In the genomic region with DNA sequence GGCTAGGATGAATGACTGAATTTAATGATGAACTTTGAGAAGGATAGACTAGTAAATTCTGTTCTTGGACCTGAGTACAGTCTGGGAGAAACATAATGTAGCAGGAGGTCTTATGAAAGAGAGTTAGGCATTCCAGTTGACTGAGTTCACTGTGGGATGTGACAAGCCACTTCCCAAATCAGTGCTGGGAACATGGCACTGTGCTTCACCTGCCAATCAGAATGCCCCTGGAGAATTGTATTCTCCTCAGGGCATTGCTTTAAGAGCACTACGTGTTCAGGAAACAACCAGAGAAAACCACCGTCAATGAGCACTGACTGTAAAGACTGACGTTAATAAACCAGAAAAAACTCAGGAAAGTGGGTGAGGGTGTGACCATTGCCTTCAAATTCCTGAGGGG, we compare ENCODE assay signal across 1 cellular context.
TF ChIP-seq lines count a peak whose summit lies in the region.

No MANE protein-coding gene starts in this region.

TF ChIP-seq in H1, 55 proteins besides CTCF, POLR2A, EP300 and RAD21:
- TF ChIP-seq FOSL1 (IDR thresholded peaks at IDR 0.05; ENCODE audit: insufficient read depth, low read depth, low read length) (no peak), POLR2AphosphoS5 (IDR thresholded peaks at IDR 0.05; ENCODE audit: low read depth, low read length) (no peak), RXRA (IDR thresholded peaks at IDR 0.05; ENCODE audit: insufficient read depth, low read depth, low read length) (no peak), CTBP2 (IDR thresholded peaks at IDR 0.05; ENCODE audit: borderline replicate concordance, insufficient read depth, insufficient read length, low read length) (no peak), JUND (IDR thresholded peaks at IDR 0.05; ENCODE audit: low read length) (no peak), KDM4A (IDR thresholded peaks at IDR 0.05; ENCODE audit: low read depth, low read length, severe bottlenecking) (no peak), TAF1 (IDR thresholded peaks at IDR 0.05; ENCODE audit: low read depth, low read length) (no peak), GTF2F1 (IDR thresholded peaks at IDR 0.05; ENCODE audit: borderline replicate concordance, low read depth, low read length) (no peak), CHD1 (IDR thresholded peaks at IDR 0.05; ENCODE audit: low read depth, low read length) (no peak), TCF12 (IDR thresholded peaks at IDR 0.05; ENCODE audit: low read depth, low read length) (no peak), TEAD4 (IDR thresholded peaks at IDR 0.05; ENCODE audit: low read depth, low read length) (no peak), SAP30 (IDR thresholded peaks at IDR 0.05; ENCODE audit: insufficient read depth, insufficient replicate concordance, low read length) (no peak), SIX5 (IDR thresholded peaks at IDR 0.05; ENCODE audit: low read depth, low read length) (no peak), SP2 (IDR thresholded peaks at IDR 0.05; ENCODE audit: low read length) (no peak), SRF (IDR thresholded peaks at IDR 0.05; ENCODE audit: low read depth, low read length) (no peak), CHD2 (IDR thresholded peaks at IDR 0.05; ENCODE audit: low read length) (no peak), CBX8 (IDR thresholded peaks at IDR 0.05; ENCODE audit: borderline replicate concordance, low read depth, low read length) (no peak), POU5F1 (IDR thresholded peaks at IDR 0.05; ENCODE audit: low read depth, low read length) (no peak)
- TF ChIP-seq, protein P1, sequence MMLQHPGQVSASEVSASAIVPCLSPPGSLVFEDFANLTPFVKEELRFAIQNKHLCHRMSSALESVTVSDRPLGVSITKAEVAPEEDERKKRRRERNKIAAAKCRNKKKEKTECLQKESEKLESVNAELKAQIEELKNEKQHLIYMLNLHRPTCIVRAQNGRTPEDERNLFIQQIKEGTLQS (IDR thresholded peaks at IDR 0.05; ENCODE audit: insufficient read depth, low read depth, low read length) = no peak
- TF ChIP-seq, protein P2, sequence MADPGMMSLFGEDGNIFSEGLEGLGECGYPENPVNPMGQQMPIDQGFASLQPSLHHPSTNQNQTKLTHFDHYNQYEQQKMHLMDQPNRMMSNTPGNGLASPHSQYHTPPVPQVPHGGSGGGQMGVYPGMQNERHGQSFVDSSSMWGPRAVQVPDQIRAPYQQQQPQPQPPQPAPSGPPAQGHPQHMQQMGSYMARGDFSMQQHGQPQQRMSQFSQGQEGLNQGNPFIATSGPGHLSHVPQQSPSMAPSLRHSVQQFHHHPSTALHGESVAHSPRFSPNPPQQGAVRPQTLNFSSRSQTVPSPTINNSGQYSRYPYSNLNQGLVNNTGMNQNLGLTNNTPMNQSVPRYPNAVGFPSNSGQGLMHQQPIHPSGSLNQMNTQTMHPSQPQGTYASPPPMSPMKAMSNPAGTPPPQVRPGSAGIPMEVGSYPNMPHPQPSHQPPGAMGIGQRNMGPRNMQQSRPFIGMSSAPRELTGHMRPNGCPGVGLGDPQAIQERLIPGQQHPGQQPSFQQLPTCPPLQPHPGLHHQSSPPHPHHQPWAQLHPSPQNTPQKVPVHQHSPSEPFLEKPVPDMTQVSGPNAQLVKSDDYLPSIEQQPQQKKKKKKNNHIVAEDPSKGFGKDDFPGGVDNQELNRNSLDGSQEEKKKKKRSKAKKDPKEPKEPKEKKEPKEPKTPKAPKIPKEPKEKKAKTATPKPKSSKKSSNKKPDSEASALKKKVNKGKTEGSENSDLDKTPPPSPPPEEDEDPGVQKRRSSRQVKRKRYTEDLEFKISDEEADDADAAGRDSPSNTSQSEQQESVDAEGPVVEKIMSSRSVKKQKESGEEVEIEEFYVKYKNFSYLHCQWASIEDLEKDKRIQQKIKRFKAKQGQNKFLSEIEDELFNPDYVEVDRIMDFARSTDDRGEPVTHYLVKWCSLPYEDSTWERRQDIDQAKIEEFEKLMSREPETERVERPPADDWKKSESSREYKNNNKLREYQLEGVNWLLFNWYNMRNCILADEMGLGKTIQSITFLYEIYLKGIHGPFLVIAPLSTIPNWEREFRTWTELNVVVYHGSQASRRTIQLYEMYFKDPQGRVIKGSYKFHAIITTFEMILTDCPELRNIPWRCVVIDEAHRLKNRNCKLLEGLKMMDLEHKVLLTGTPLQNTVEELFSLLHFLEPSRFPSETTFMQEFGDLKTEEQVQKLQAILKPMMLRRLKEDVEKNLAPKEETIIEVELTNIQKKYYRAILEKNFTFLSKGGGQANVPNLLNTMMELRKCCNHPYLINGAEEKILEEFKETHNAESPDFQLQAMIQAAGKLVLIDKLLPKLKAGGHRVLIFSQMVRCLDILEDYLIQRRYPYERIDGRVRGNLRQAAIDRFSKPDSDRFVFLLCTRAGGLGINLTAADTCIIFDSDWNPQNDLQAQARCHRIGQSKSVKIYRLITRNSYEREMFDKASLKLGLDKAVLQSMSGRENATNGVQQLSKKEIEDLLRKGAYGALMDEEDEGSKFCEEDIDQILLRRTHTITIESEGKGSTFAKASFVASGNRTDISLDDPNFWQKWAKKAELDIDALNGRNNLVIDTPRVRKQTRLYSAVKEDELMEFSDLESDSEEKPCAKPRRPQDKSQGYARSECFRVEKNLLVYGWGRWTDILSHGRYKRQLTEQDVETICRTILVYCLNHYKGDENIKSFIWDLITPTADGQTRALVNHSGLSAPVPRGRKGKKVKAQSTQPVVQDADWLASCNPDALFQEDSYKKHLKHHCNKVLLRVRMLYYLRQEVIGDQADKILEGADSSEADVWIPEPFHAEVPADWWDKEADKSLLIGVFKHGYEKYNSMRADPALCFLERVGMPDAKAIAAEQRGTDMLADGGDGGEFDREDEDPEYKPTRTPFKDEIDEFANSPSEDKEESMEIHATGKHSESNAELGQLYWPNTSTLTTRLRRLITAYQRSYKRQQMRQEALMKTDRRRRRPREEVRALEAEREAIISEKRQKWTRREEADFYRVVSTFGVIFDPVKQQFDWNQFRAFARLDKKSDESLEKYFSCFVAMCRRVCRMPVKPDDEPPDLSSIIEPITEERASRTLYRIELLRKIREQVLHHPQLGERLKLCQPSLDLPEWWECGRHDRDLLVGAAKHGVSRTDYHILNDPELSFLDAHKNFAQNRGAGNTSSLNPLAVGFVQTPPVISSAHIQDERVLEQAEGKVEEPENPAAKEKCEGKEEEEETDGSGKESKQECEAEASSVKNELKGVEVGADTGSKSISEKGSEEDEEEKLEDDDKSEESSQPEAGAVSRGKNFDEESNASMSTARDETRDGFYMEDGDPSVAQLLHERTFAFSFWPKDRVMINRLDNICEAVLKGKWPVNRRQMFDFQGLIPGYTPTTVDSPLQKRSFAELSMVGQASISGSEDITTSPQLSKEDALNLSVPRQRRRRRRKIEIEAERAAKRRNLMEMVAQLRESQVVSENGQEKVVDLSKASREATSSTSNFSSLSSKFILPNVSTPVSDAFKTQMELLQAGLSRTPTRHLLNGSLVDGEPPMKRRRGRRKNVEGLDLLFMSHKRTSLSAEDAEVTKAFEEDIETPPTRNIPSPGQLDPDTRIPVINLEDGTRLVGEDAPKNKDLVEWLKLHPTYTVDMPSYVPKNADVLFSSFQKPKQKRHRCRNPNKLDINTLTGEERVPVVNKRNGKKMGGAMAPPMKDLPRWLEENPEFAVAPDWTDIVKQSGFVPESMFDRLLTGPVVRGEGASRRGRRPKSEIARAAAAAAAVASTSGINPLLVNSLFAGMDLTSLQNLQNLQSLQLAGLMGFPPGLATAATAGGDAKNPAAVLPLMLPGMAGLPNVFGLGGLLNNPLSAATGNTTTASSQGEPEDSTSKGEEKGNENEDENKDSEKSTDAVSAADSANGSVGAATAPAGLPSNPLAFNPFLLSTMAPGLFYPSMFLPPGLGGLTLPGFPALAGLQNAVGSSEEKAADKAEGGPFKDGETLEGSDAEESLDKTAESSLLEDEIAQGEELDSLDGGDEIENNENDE (IDR thresholded peaks at IDR 0.05; ENCODE audit: insufficient replicate concordance, low read length) = no peak
